Comparison of ENCODE assay signal across 31 cellular contexts in genomic region chr4:120057416-120057815, GRCh38.
"Had no signal": no experiment of that assay in that cellular context is flagged by ENCODE, and none has a peak within 500 bp of the region (broad histone marks: within the 10 kb centered on the region; RNA-seq: fewer than 3 reads in every experiment).

No MANE protein-coding gene starts in this region.

- FAIRE-seq: astrocyte, colon had no signal

- H3K27ac Mint-ChIP-seq: activated CD4-positive, alpha-beta memory T cell treated with anti-CD3 and anti-CD28 coated beads, Interleukin-2, amount 10 ng/mL, durations not matched to agents 7 days and 5 days; activated naive CD4-positive, alpha-beta T cell treated with anti-CD3 and anti-CD28 coated beads, Interleukin-2, amount 50 U/mL, for 72 hours; activated naive CD8-positive, alpha-beta T cell treated with anti-CD3 and anti-CD28 coated beads, Interleukin-2, amount 10 ng/mL, durations not matched to agents 7 days and 5 days; activated T-cell treated with anti-CD3 and anti-CD28 coated beads, Interleukin-2, amount 50 U/mL, for 24 hours; activated T-cell treated with anti-CD3 and anti-CD28 coated beads, Interleukin-2, amount 50 U/mL, for 72 hours had no signal

- H3K4me3 ChIP-seq: esophagus muscularis mucosa, gastrocnemius medialis, heart left ventricle had no signal

- H3K27me3 Mint-ChIP-seq: activated CD4-positive, alpha-beta memory T cell treated with anti-CD3 and anti-CD28 coated beads, Interleukin-2, amount 10 ng/mL, durations not matched to agents 7 days and 5 days; activated CD4-positive, alpha-beta T cell treated with anti-CD3 and anti-CD28 coated beads, Interleukin-2, amount 10 ng/mL, durations not matched to agents 7 days and 5 days; activated naive CD4-positive, alpha-beta T cell treated with anti-CD3 and anti-CD28 coated beads, Interleukin-2, amount 10 ng/mL, durations not matched to agents 7 days and 5 days; activated naive CD8-positive, alpha-beta T cell treated with anti-CD3 and anti-CD28 coated beads, Interleukin-2, amount 10 ng/mL, durations not matched to agents 7 days and 5 days; activated T-cell treated with anti-CD3 and anti-CD28 coated beads, Interleukin-2, amount 50 U/mL, for 24 hours; central memory CD8-positive, alpha-beta T cell; effector memory CD8-positive, alpha-beta T cell had no signal

- H3K9me3 Mint-ChIP-seq: activated CD4-positive, alpha-beta memory T cell treated with anti-CD3 and anti-CD28 coated beads, Interleukin-2, amount 10 ng/mL, durations not matched to agents 7 days and 5 days; activated CD4-positive, alpha-beta T cell treated with anti-CD3 and anti-CD28 coated beads, Interleukin-2, amount 10 ng/mL, durations not matched to agents 7 days and 5 days; activated naive CD4-positive, alpha-beta T cell treated with anti-CD3 and anti-CD28 coated beads, Interleukin-2, amount 10 ng/mL, durations not matched to agents 7 days and 5 days; activated naive CD4-positive, alpha-beta T cell treated with anti-CD3 and anti-CD28 coated beads, Interleukin-2, amount 50 U/mL, for 72 hours; activated naive CD8-positive, alpha-beta T cell treated with anti-CD3 and anti-CD28 coated beads, Interleukin-2, amount 10 ng/mL, durations not matched to agents 7 days and 5 days; activated T-cell treated with anti-CD3 and anti-CD28 coated beads, Interleukin-2, amount 50 U/mL, for 24 hours; activated T-cell treated with anti-CD3 and anti-CD28 coated beads, Interleukin-2, amount 50 U/mL, for 72 hours; central memory CD8-positive, alpha-beta T cell; effector memory CD8-positive, alpha-beta T cell had no signal

- H3K4me3 Mint-ChIP-seq: activated CD4-positive, alpha-beta memory T cell treated with anti-CD3 and anti-CD28 coated beads, Interleukin-2, amount 10 ng/mL, durations not matched to agents 7 days and 5 days; activated CD4-positive, alpha-beta T cell treated with anti-CD3 and anti-CD28 coated beads, Interleukin-2, amount 10 ng/mL, durations not matched to agents 7 days and 5 days; activated naive CD4-positive, alpha-beta T cell treated with anti-CD3 and anti-CD28 coated beads, Interleukin-2, amount 10 ng/mL, durations not matched to agents 7 days and 5 days; activated naive CD8-positive, alpha-beta T cell treated with anti-CD3 and anti-CD28 coated beads, Interleukin-2, amount 10 ng/mL, durations not matched to agents 7 days and 5 days; activated T-cell treated with anti-CD3 and anti-CD28 coated beads, Interleukin-2, amount 50 U/mL, for 24 hours; activated T-cell treated with anti-CD3 and anti-CD28 coated beads, Interleukin-2, amount 50 U/mL, for 72 hours; central memory CD8-positive, alpha-beta T cell; effector memory CD8-positive, alpha-beta T cell had no signal

- ATAC-seq: activated naive CD4-positive, alpha-beta T cell treated with anti-CD3 and anti-CD28 coated beads, Interleukin-2, amount 50 U/mL, for 72 hours; activated T-cell treated with anti-CD3 and anti-CD28 coated beads, Interleukin-2, amount 50 U/mL, for 72 hours; effector memory CD8-positive, alpha-beta T cell; gastrocnemius medialis; heart left ventricle had no signal

- H3K27ac ChIP-seq: brain microvascular endothelial cell, esophagus muscularis mucosa, foreskin keratinocyte, gastrocnemius medialis, heart left ventricle had no signal

- H3K9me3 ChIP-seq: esophagus muscularis mucosa, gastrocnemius medialis, heart left ventricle had no signal

- H3K36me3 ChIP-seq: brain microvascular endothelial cell, esophagus muscularis mucosa, gastrocnemius medialis had no signal

- DNase-seq: activated CD4-positive, alpha-beta memory T cell treated with anti-CD3 and anti-CD28 coated beads, Interleukin-2, amount 10 ng/mL, durations not matched to agents 7 days and 5 days; activated CD4-positive, alpha-beta T cell treated with anti-CD3 and anti-CD28 coated beads for 1 hour; activated CD4-positive, alpha-beta T cell treated with anti-CD3 and anti-CD28 coated beads for 4 hours; activated CD4-positive, alpha-beta T cell treated with anti-CD3 and anti-CD28 coated beads, Interleukin-2, amount 10 ng/mL, durations not matched to agents 7 days and 5 days; activated CD4-positive, alpha-beta T cell treated with anti-CD3 and anti-CD28 coated beads, Interleukin-2, amount 50 U/mL, for 4 hours; activated CD8-positive, alpha-beta memory T cell treated with anti-CD3 and anti-CD28 coated beads, Interleukin-2, amount 50 U/mL, for 48 hours; activated gamma-delta T cell; activated naive CD4-positive, alpha-beta T cell; activated naive CD4-positive, alpha-beta T cell treated with anti-CD3 and anti-CD28 coated beads, Interleukin-2, amount 10 ng/mL, durations not matched to agents 7 days and 5 days; activated naive CD8-positive, alpha-beta T cell treated with anti-CD3 and anti-CD28 coated beads, Interleukin-2, amount 10 ng/mL, durations not matched to agents 7 days and 5 days; activated T-cell treated with anti-CD3 and anti-CD28 coated beads for 4 hours; activated T-cell treated with anti-CD3 and anti-CD28 coated beads, Interleukin-2, amount 50 U/mL, for 24 hours; activated T-cell treated with anti-CD3 and anti-CD28 coated beads, Interleukin-2, amount 50 U/mL, for 72 hours; amniotic stem cell; anterior cingulate cortex; brain microvascular endothelial cell; cortex of kidney; dermis blood vessel endothelial cell; effector CD4-positive, alpha-beta T cell; effector memory CD8-positive, alpha-beta T cell; erythroblast; foreskin keratinocyte; gastrocnemius medialis; glutamatergic neuron; heart left ventricle; T-helper 2 cell had no signal

- H3K27me3 ChIP-seq: brain microvascular endothelial cell, esophagus muscularis mucosa, foreskin keratinocyte, gastrocnemius medialis, heart left ventricle had no signal
